In genomic region chr14:37587881-37588666, GRCh38 we compare ENCODE assay signal across 10 cellular contexts. TPM values are rescaled to one million over a fixed set of nuclear protein-coding genes. Genes with fewer than 3 reads are reported as not detected.
DNase-seq lines count a peak whose midpoint lies in the region; ATAC-seq and TF ChIP-seq lines count a peak whose summit lies in the region.
"Had no signal": no experiment of that assay in that cellular context is flagged by ENCODE, and none has a peak within 500 bp of the region (broad histone marks: within the 10 kb centered on the region; RNA-seq: fewer than 3 reads in every experiment).

No MANE protein-coding gene starts in this region.

- POLR2A ChIA-PET in PC-9 (lab: Charles Lee; ENCODE audit: unreplicated experiment), result interaction anchor here (0.5 kb wide), 1 partner anchor 60 kb away, joined by 3 read pairs; no protein-coding TSS in a partner anchor

- DNase-seq in DMS53 (lab: John Stamatoyannopoulos, UW) (peak; percentile 80), DMS53 treated with DMSO at 0.1 percent for 48 hours (lab: John Stamatoyannopoulos, UW; ENCODE audit: unreplicated experiment) (no peak), PC-9 (no peak), smooth muscle cell (lab: John Stamatoyannopoulos, UW; ENCODE audit: unreplicated experiment) (no peak), GM19238 (ENCODE audit: insufficient read length, low spot score) (no peak)
- DNase-seq: NCI-H226, occipital lobe had no signal

- peak overlapping the region; percentile 70; the same call in 1 of the 2 replicates for H2AFZ ChIP-seq in PC-9
- H2AFZ ChIP-seq in smooth muscle cell (ENCODE audit: low read depth), result no peak overlapping the region

- peaks cover 10% of the 10 kb centered on the region; the same call in 1 of the 2 replicates for H3F3A ChIP-seq in PC-9 (ENCODE audit: insufficient read depth, low read depth)
- no peaks in the 10 kb centered on the region for H3F3A ChIP-seq in smooth muscle cell (ENCODE audit: low read depth)

- H3K27me3 ChIP-seq in PC-9 (ENCODE audit: insufficient read depth, low read depth) (no peaks in the 10 kb centered on the region), iPS-20b (ENCODE audit: insufficient read depth, low read length) (peaks cover 100% of the 10 kb centered on the region), smooth muscle cell (ENCODE audit: low read depth) (peaks cover 100% of the 10 kb centered on the region)

- no peaks in the 10 kb centered on the region for H4K20me1 ChIP-seq in PC-9 (ENCODE audit: insufficient read depth)
- H4K20me1 ChIP-seq in smooth muscle cell (ENCODE audit: low read depth), result no peaks in the 10 kb centered on the region

- 2% methylated on average over 52 of the region's 63 CpGs for WGBS in smooth muscle cell (ENCODE audit: low lambda C conversion rate)

- ATAC-seq in HG02938 (IDR thresholded peaks at IDR 0.05; ENCODE audit: unreplicated experiment) (no peak), HG03521 (IDR thresholded peaks at IDR 0.05; ENCODE audit: unreplicated experiment) (no peak)

- H3K9ac ChIP-seq in iPS-20b (ENCODE audit: low read depth, low read length) (no peak overlapping the region), smooth muscle cell (ENCODE audit: low read depth) (no peak overlapping the region)

- H3K4me2 ChIP-seq in PC-9 (peak overlapping the region; percentile 96), smooth muscle cell (peak overlapping the region; percentile 76)

- TF ChIP-seq CTCF in PC-9 (conservative IDR thresholded peaks at IDR 0.05) (no peak), smooth muscle cell (IDR thresholded peaks at IDR 0.05; ENCODE audit: borderline replicate concordance, insufficient read depth, poor library complexity, severe bottlenecking) (no peak)

- peaks cover 19% of the 10 kb centered on the region for H3K4me1 ChIP-seq in PC-9 (replicated peaks; ENCODE audit: insufficient read depth)
- H3K4me1 ChIP-seq in iPS-20b (ENCODE audit: insufficient read depth, low read length), result peaks cover 23% of the 10 kb centered on the region
- peaks cover 21% of the 10 kb centered on the region for H3K4me1 ChIP-seq in smooth muscle cell (ENCODE audit: low read depth)

- intact Hi-C loops in PC-9 (cut with micrococcal nuclease; ENCODE audit: unreplicated experiment), result no loop called here

- H3K36me3 ChIP-seq in PC-9 (ENCODE audit: low read depth) (peaks cover 21% of the 10 kb centered on the region; the same call in 1 of the 2 replicates), iPS-20b (ENCODE audit: insufficient read depth, low read depth, low read length) (no peaks in the 10 kb centered on the region), smooth muscle cell (ENCODE audit: low read depth) (no peaks in the 10 kb centered on the region)

- H3K9me2 ChIP-seq in PC-9 (ENCODE audit: insufficient read depth), result no peaks in the 10 kb centered on the region

- peaks cover 76% of the 10 kb centered on the region for H3K79me2 ChIP-seq in PC-9 (ENCODE audit: low read depth)
- no peaks in the 10 kb centered on the region for H3K79me2 ChIP-seq in smooth muscle cell (ENCODE audit: low read depth)

- H3K4me3 ChIP-seq in PC-9 (peak overlapping the region; percentile 94), iPS-20b (ENCODE audit: low read length) (peak overlapping the region; percentile 66), smooth muscle cell (peak overlapping the region; percentile 37)

- H3K9me3 ChIP-seq in PC-9 (ENCODE audit: insufficient read depth, low read depth), result no peaks in the 10 kb centered on the region
- no peaks in the 10 kb centered on the region; the same call in 1 of the 2 replicates for H3K9me3 ChIP-seq in iPS-20b (ENCODE audit: insufficient read depth, low read depth, low read length)
- no peaks in the 10 kb centered on the region for H3K9me3 ChIP-seq in smooth muscle cell (replicated peaks; ENCODE audit: low read depth)

- H3K27ac ChIP-seq in PC-9, result peak overlapping the region; percentile 99
- no peak overlapping the region for H3K27ac ChIP-seq in iPS-20b (ENCODE audit: low read length)
- no peak overlapping the region for H3K27ac ChIP-seq in smooth muscle cell (ENCODE audit: low read depth)

- BruUV-seq in PC-9 (replicated peaks; lab: Mats Ljungman, UMichigan), result no TSS peak

- CTCF ChIA-PET in PC-9 (lab: Charles Lee), result no interaction called here

RNA-seq across cellular contexts. Expression of gene FOXA1, which starts 7.0 kb away (rescaled TPM):
- total RNA-seq in PC-9 (2021) (35.4 and 42.6 TPM in 2 replicates), smooth muscle cell (0.18 and 0.99 TPM in 2 replicates)
- polyA plus RNA-seq in smooth muscle cell, result 0.74 TPM in 1 of 2 replicates, not detected in the other
- total RNA-seq: occipital lobe had no signal

RNA-seq across cellular contexts. Expression of gene TTC6, which starts 7.4 kb away (rescaled TPM):
- total RNA-seq in PC-9 (2021) (4.7 and 5.2 TPM in 2 replicates), smooth muscle cell (not detected in 2 replicates)
- not detected in 2 replicates for polyA plus RNA-seq in smooth muscle cell

Comparison
In these comparisons a context has a peak if more than half of its experiments do, and no peak if none do; other contexts are left out.
1. H3K4me3 ChIP-seq: peak in every context shown above with its lines; median percentile 94 in PC-9; 66 in iPS-20b; 37 in smooth muscle cell.
2. RNA of gene FOXA1, which starts 7.0 kb away (total RNA-seq): 35.4 to 42.6 TPM in PC-9; 0.18 to 0.99 TPM in smooth muscle cell; every median in the first group is over 10 times any median in the second.